Comparison of ENCODE assay signal across 14 cellular contexts in genomic region chr7:99124636-99125504, GRCh38. TPM values are rescaled to one million over a fixed set of nuclear protein-coding genes. Genes with fewer than 3 reads are reported as not detected.
DNase-seq lines count a peak whose midpoint lies in the region; ATAC-seq and TF ChIP-seq lines count a peak whose summit lies in the region.
"Had no signal": no experiment of that assay in that cellular context is flagged by ENCODE, and none has a peak within 500 bp of the region (broad histone marks: within the 10 kb centered on the region; RNA-seq: fewer than 3 reads in every experiment).

No MANE protein-coding gene starts in this region.

- H3K18ac ChIP-seq in trophoblast cell (ENCODE audit: low read length): no peak overlapping the region

- H3K14ac ChIP-seq in trophoblast cell (ENCODE audit: low read length): no peak overlapping the region

- H3K4ac ChIP-seq in trophoblast cell (ENCODE audit: low read depth, low read length): peak overlapping the region; percentile 82

- H3K4me1 ChIP-seq in RWPE2 (ENCODE audit: insufficient read depth, poor library complexity, severe bottlenecking) (peaks cover 56% of the 10 kb centered on the region), trophoblast cell (ENCODE audit: control insufficient read depth in 1 of 2, insufficient read depth in 2 of 2, low read length in 2 of 2) (peaks cover 16 to 23% of the 10 kb centered on the region in 2 experiments)

- no peak overlapping the region for H3K4me2 ChIP-seq in trophoblast cell (ENCODE audit: low read length)

- H3K36me3 ChIP-seq in RWPE2 (ENCODE audit: low read depth) (no peaks in the 10 kb centered on the region), trophoblast cell (ENCODE audit: control insufficient read depth in 1 of 2, insufficient read depth in 2 of 2, low read length in 2 of 2) (peaks cover 2 to 5% of the 10 kb centered on the region in 2 experiments)

- peak overlapping the region; percentile 75 for H2BK120ac ChIP-seq in trophoblast cell (ENCODE audit: insufficient read depth, low read length, poor library complexity)

- no peak overlapping the region for H3K9ac ChIP-seq in trophoblast cell (ENCODE audit: low read length)

- no peak overlapping the region for H2AK5ac ChIP-seq in trophoblast cell (ENCODE audit: low read length)

- no peak overlapping the region for H4K8ac ChIP-seq in trophoblast cell (ENCODE audit: low read depth, low read length)

- H3K4me3 ChIP-seq in RWPE2 (ENCODE audit: severe bottlenecking) (no peak overlapping the region), trophoblast cell (ENCODE audit: low read depth, low read length) (no peak overlapping the region)

- H3K27me3 ChIP-seq in RWPE2 (ENCODE audit: insufficient read depth, poor library complexity, severe bottlenecking): no peaks in the 10 kb centered on the region
- no peaks in the 10 kb centered on the region for H3K27me3 ChIP-seq in trophoblast cell (ENCODE audit: insufficient read depth, low read length)

- peak; percentile 58 for ATAC-seq in RWPE2 (ENCODE audit: low read depth)
- no peak for ATAC-seq in HG03039 (IDR thresholded peaks at IDR 0.05; ENCODE audit: unreplicated experiment)
- ATAC-seq: naive thymus-derived CD4-positive, alpha-beta T cell; T-helper 17 cell had no signal

- WGBS in trophoblast cell (ENCODE audit: extremely low coverage, insufficient coverage, insufficient read length): no CpG with 5 or more reads among the region's 3 CpGs

- H2BK5ac ChIP-seq in trophoblast cell (ENCODE audit: low read depth, low read length, poor library complexity): no peak overlapping the region

- H4K12ac ChIP-seq in trophoblast cell (ENCODE audit: low read depth, low read length): no peak overlapping the region

- H3K79me2 ChIP-seq in trophoblast cell (ENCODE audit: control insufficient read depth, insufficient read depth, low read length, poor library complexity): peaks cover 19% of the 10 kb centered on the region

- no peak overlapping the region for H3K23ac ChIP-seq in trophoblast cell (ENCODE audit: low read length)

- H3K79me1 ChIP-seq in trophoblast cell (ENCODE audit: low read length): peaks cover 6% of the 10 kb centered on the region

- H4K91ac ChIP-seq in trophoblast cell (ENCODE audit: low read depth, low read length): no peak overlapping the region

- H3K9me3 ChIP-seq in RWPE2 (ENCODE audit: severe bottlenecking): no peaks in the 10 kb centered on the region
- peaks cover under 1% of the 10 kb centered on the region for H3K9me3 ChIP-seq in trophoblast cell (ENCODE audit: insufficient read depth, low read depth, low read length)

- H2BK12ac ChIP-seq in trophoblast cell (ENCODE audit: low read length): no peak overlapping the region

- TF ChIP-seq CTCF in C4-2B (conservative IDR thresholded peaks at IDR 0.05) (no peak), RWPE2 (IDR thresholded peaks at IDR 0.05; ENCODE audit: poor library complexity, severe bottlenecking) (no peak), GM20000 (IDR thresholded peaks at IDR 0.05; ENCODE audit: extremely low read depth, missing control alignments) (no peak)

- no peak for DNase-seq in RWPE2 (ENCODE audit: low spot score)
- DNase-seq in epithelial cell of prostate (ENCODE audit: low read depth, low spot score): no peak
- DNase-seq in trophoblast cell: peak; percentile 67 to 87
- no peak for DNase-seq in NCI-H1105 (lab: John Stamatoyannopoulos, UW)
- DNase-seq in GM20000 (ENCODE audit: low spot score): no peak
- no peak for DNase-seq in NCI-H69 (lab: John Stamatoyannopoulos, UW)
- DNase-seq: activated CD4-positive, alpha-beta T cell treated with anti-CD3 and anti-CD28 coated beads, Interleukin-2, amount 10 ng/mL, durations not matched to agents 7 days and 5 days; activated T-cell treated with anti-CD3 and anti-CD28 coated beads, Interleukin-2, amount 50 U/mL, for 48 hours; naive thymus-derived CD4-positive, alpha-beta T cell; RPMI8226; stimulated activated CD4-positive, alpha-beta T cell treated with anti-CD3 and anti-CD28 coated beads, Interleukin-2, amount 100 ng/mL, for 24 hours; T-helper 17 cell had no signal

- H2AFZ ChIP-seq in trophoblast cell (ENCODE audit: insufficient read depth, low read length, poor library complexity): no peak overlapping the region

- H3K27ac ChIP-seq in C4-2B (peak overlapping the region; percentile 18; the same call in 1 of the 2 replicates), RWPE2 (ENCODE audit: poor library complexity, severe bottlenecking) (peak overlapping the region; percentile 67), epithelial cell of prostate (peak overlapping the region; percentile 77), trophoblast cell (ENCODE audit: low read depth, low read length) (peak overlapping the region; percentile 82)

RNA-seq across cellular contexts. Expression of gene SMURF1, which starts 19.0 kb away (rescaled TPM):
- 31.9 and 34.4 TPM in 2 replicates for polyA plus RNA-seq in trophoblast cell (2013)

Comparison
In these comparisons a context has a peak if more than half of its experiments do, and no peak if none do; other contexts are left out.
1. H3K27ac ChIP-seq: peak in every context shown above with its lines; median percentile 82 in trophoblast cell; 77 in epithelial cell of prostate; 67 in RWPE2; 18 in C4-2B.
2. DNase-seq: peak in trophoblast cell (2 of 2); none in RWPE2 (single experiment), epithelial cell of prostate (single experiment), NCI-H1105 (single experiment), GM20000 (single experiment) and NCI-H69 (single experiment).